16 cellular contexts compared by ENCODE assay signal in genomic region chr4:85733798-85734197, GRCh38.
A peak's percentile ranks its signal among the peaks of the same experiment; 100 is the strongest.
DNase-seq lines count a peak whose midpoint lies in the region; ATAC-seq and TF ChIP-seq lines count a peak whose summit lies in the region.
"Had no signal": no experiment of that assay in that cellular context is flagged by ENCODE, and none has a peak within 500 bp of the region (broad histone marks: within the 10 kb centered on the region; RNA-seq: fewer than 3 reads in every experiment).

No MANE protein-coding gene starts in this region.

- H3K9me3 Mint-ChIP-seq in activated B cell treated with CpG ODN at 0.5 μM for 24 hours = no peaks in the 10 kb centered on the region
- H3K9me3 Mint-ChIP-seq in activated T-cell treated with anti-CD3 and anti-CD28 coated beads, Interleukin-2, amount 50 U/mL, for 72 hours = peaks cover 0 to 7% of the 10 kb centered on the region in 2 donors
- H3K9me3 Mint-ChIP-seq: GM23338 had no signal

- TF ChIP-seq POLR2A in suprapubic skin (IDR thresholded peaks at IDR 0.05) = no peak

- H3K9me3 ChIP-seq in suprapubic skin = no peaks in the 10 kb centered on the region
- H3K9me3 ChIP-seq: thoracic aorta had no signal

- no peak for TF ChIP-seq CTCF in activated B cell treated with CpG ODN at 0.5 μM for 24 hours (IDR thresholded peaks at IDR 0.05)
- no peak for TF ChIP-seq CTCF in suprapubic skin (IDR thresholded peaks at IDR 0.05)

- H3K4me3 Mint-ChIP-seq in activated B cell treated with CpG ODN at 0.5 μM for 24 hours = peak overlapping the region; percentile 52
- no peak overlapping the region for H3K4me3 Mint-ChIP-seq in activated T-cell treated with anti-CD3 and anti-CD28 coated beads, Interleukin-2, amount 50 U/mL, for 72 hours
- H3K4me3 Mint-ChIP-seq: effector memory CD8-positive, alpha-beta T cell; GM23338; natural killer cell treated with Interleukin-12 subunit alpha and Interleukin-12 subunit beta and Interleukin-15 and Interleukin-18, amount 100 ng/mL, for 72 hours had no signal

- no peak for DNase-seq in activated B cell treated with CpG ODN at 0.5 μM for 24 hours
- DNase-seq in suprapubic skin (ENCODE audit: low spot score in 2 of 2) = no peak
- no peak for DNase-seq in activated T-cell treated with anti-CD3 and anti-CD28 coated beads, Interleukin-2, amount 50 U/mL, for 72 hours
- DNase-seq in germinal center (ENCODE audit: low spot score) = no peak
- DNase-seq: activated naive CD4-positive, alpha-beta T cell treated with Interleukin-2 at 50 U/mL for 16 hours; aorta; effector memory CD8-positive, alpha-beta T cell; NCI-H510A; stimulated activated CD4-positive, alpha-beta T cell treated with anti-CD3 and anti-CD28 coated beads, Interleukin-4, amount 100 ng/mL, for 1 hour; SW 1271 had no signal

- H3K4me1 Mint-ChIP-seq in activated B cell treated with CpG ODN at 0.5 μM for 24 hours = peaks cover 76% of the 10 kb centered on the region
- H3K4me1 Mint-ChIP-seq in activated T-cell treated with anti-CD3 and anti-CD28 coated beads, Interleukin-2, amount 50 U/mL, for 72 hours (ENCODE audit: low read depth) = no peaks in the 10 kb centered on the region
- H3K4me1 Mint-ChIP-seq: GM23338 had no signal

- intact Hi-C loops in activated B cell treated with CpG ODN at 0.5 μM for 24 hours (cut with micrococcal nuclease) = loop anchor here (1.0 to 2.0 kb wide), 2 partner anchors 7 to 73 kb away; no protein-coding TSS in a partner anchor

- H3K4me1 ChIP-seq in suprapubic skin = peaks cover 23% of the 10 kb centered on the region

- peak overlapping the region; percentile 83 for H3K27ac Mint-ChIP-seq in activated B cell treated with CpG ODN at 0.5 μM for 24 hours
- H3K27ac Mint-ChIP-seq in activated T-cell treated with anti-CD3 and anti-CD28 coated beads, Interleukin-2, amount 50 U/mL, for 72 hours = no peak overlapping the region
- H3K27ac Mint-ChIP-seq: effector memory CD8-positive, alpha-beta T cell; GM23338; natural killer cell treated with Interleukin-12 subunit alpha and Interleukin-12 subunit beta and Interleukin-15 and Interleukin-18, amount 100 ng/mL, for 72 hours had no signal

- TF ChIP-seq EP300 in suprapubic skin (IDR thresholded peaks at IDR 0.05) = no peak

- H3K27me3 Mint-ChIP-seq in activated B cell treated with CpG ODN at 0.5 μM for 24 hours = no peaks in the 10 kb centered on the region
- no peaks in the 10 kb centered on the region for H3K27me3 Mint-ChIP-seq in activated T-cell treated with anti-CD3 and anti-CD28 coated beads, Interleukin-2, amount 50 U/mL, for 72 hours (ENCODE audit: low read depth)
- H3K27me3 Mint-ChIP-seq: effector memory CD8-positive, alpha-beta T cell; natural killer cell treated with Interleukin-12 subunit alpha and Interleukin-12 subunit beta and Interleukin-15 and Interleukin-18, amount 100 ng/mL, for 72 hours had no signal

- CTCF ChIA-PET in activated B cell treated with CpG ODN at 0.5 μM for 24 hours (lab: Charles Lee) = interaction anchor here (0.9 to 1.1 kb wide), 2 partner anchors 13 kb away, joined by 3 to 6 read pairs; no protein-coding TSS in a partner anchor

- POLR2A ChIA-PET in activated B cell treated with CpG ODN at 0.5 μM for 24 hours (lab: Charles Lee) = interaction anchor here (0.6 to 1.2 kb wide), 9 partner anchors 14 to 342 kb away, joined by 3 to 12 read pairs (median 3); partner anchors contain the start of gene ARHGAP24

- H3K27me3 ChIP-seq in layer of hippocampus (ENCODE audit: control insufficient read depth, insufficient read depth, low read length) = no peaks in the 10 kb centered on the region
- no peaks in the 10 kb centered on the region for H3K27me3 ChIP-seq in suprapubic skin

- H3K27ac ChIP-seq in layer of hippocampus (ENCODE audit: low read depth, low read length) = peak overlapping the region; percentile 36
- H3K27ac ChIP-seq in suprapubic skin = peak overlapping the region; percentile 5
- H3K27ac ChIP-seq: thoracic aorta had no signal

- H3K36me3 Mint-ChIP-seq in activated B cell treated with CpG ODN at 0.5 μM for 24 hours (ENCODE audit: low read depth) = peaks cover 12% of the 10 kb centered on the region
- H3K36me3 Mint-ChIP-seq in activated T-cell treated with anti-CD3 and anti-CD28 coated beads, Interleukin-2, amount 50 U/mL, for 72 hours (ENCODE audit: insufficient read depth in 2 of 2) = peaks cover 0 to 1% of the 10 kb centered on the region in 2 donors
- H3K36me3 Mint-ChIP-seq: natural killer cell treated with Interleukin-12 subunit alpha and Interleukin-12 subunit beta and Interleukin-15 and Interleukin-18, amount 100 ng/mL, for 72 hours had no signal

- H3K36me3 ChIP-seq in suprapubic skin = no peaks in the 10 kb centered on the region
- H3K36me3 ChIP-seq: thoracic aorta had no signal

- ATAC-seq in HG02885 (IDR thresholded peaks at IDR 0.05; ENCODE audit: poor library complexity, unreplicated experiment) = peak; percentile 30
- peak; percentile 49 for ATAC-seq in activated B cell treated with CpG ODN at 0.5 μM for 24 hours (ENCODE audit: low read depth)
- no peak for ATAC-seq in activated T-cell treated with anti-CD3 and anti-CD28 coated beads, Interleukin-2, amount 50 U/mL, for 72 hours (replicated peaks in 1 of 2)
- no peak for ATAC-seq in HG03139 (IDR thresholded peaks at IDR 0.05; ENCODE audit: unreplicated experiment)
- ATAC-seq: effector memory CD8-positive, alpha-beta T cell; GM23338; natural killer cell treated with Interleukin-12 subunit alpha and Interleukin-12 subunit beta and Interleukin-15 and Interleukin-18, amount 100 ng/mL, for 72 hours had no signal

- no peak overlapping the region for H3K4me3 ChIP-seq in suprapubic skin
- H3K4me3 ChIP-seq: GM23338, thoracic aorta had no signal

Comparison
In these comparisons a context has a peak if more than half of its experiments do, and no peak if none do; other contexts are left out.
1. ATAC-seq: peak in HG02885 (single experiment) and activated B cell treated with CpG ODN at 0.5 μM for 24 hours (single experiment); none in activated T-cell treated with anti-CD3 and anti-CD28 coated beads, Interleukin-2, amount 50 U/mL, for 72 hours (0 of 2) and HG03139 (single experiment).